ENCODE assay signal across 8 cellular contexts in the genomic region with DNA sequence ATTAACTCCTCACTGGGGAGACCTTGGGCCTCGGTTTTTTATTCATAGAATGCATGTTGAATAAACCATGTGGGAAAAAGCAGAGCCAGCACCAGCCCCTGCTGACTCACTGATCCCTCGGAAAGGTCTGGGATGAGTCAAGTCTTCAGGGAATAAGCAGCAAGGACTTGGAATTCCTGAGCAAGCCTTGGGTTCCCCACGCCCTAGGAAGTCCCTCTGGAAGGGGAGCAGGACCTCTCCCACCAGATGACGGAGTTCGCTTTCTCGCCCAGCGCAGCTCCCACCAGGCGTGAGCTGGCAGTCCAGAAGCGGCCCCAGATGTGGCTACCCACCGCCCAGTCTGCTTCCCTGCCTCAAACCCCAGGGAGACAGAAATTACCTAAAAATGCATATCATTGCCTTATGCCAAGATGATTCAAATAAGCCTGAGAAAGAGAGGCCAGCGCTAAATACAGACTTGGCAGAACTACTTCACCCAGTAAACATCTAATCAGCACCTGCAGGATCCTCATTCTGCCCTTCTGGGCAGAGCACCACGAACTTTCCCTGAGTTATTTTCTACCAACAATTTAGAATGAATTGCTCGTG. TPM values are rescaled to one million over a fixed set of nuclear protein-coding genes. Genes with fewer than 3 reads are reported as not detected.
DNase-seq lines count a peak whose midpoint lies in the region; ATAC-seq, FAIRE-seq and TF ChIP-seq lines count a peak whose summit lies in the region.

No MANE protein-coding gene starts in this region.

- DNase-seq in A549 (ENCODE audit: low read depth in 1 of 2, low spot score in 1 of 2): peak; percentile 88 to 94
- DNase-seq in LoVo (ENCODE audit: low spot score): peak; percentile 38
- peak; percentile 95 for DNase-seq in bronchial epithelial cell (ENCODE audit: low read depth)
- peak; percentile 100 for DNase-seq in mesenchymal stem cell
- DNase-seq in DMS153 treated with DMSO at 0.1 percent for 48 hours (lab: John Stamatoyannopoulos, UW; ENCODE audit: unreplicated experiment): no peak
- no peak for DNase-seq in left lobe of liver (ENCODE audit: low spot score)

- H3K4me1 ChIP-seq in A549 (peaks cover 31% of the 10 kb centered on the region), mesenchymal stem cell (ENCODE audit: control insufficient read depth, insufficient read depth, low read depth, low read length) (peaks cover 17% of the 10 kb centered on the region)

- no peak for TF ChIP-seq POLR2A in A549 (IDR thresholded peaks at IDR 0.05; ENCODE audit: low read length)

- H3K79me1 ChIP-seq in mesenchymal stem cell (replicated peaks; ENCODE audit: low read length, poor library complexity, severe bottlenecking): peaks cover 4% of the 10 kb centered on the region

- peak overlapping the region; percentile 19 for H4K91ac ChIP-seq in mesenchymal stem cell (ENCODE audit: low read length)

- peak overlapping the region; percentile 78 for H4K8ac ChIP-seq in mesenchymal stem cell (ENCODE audit: low read length)

- no peak overlapping the region for H3K14ac ChIP-seq in mesenchymal stem cell (ENCODE audit: low read length in 2 of 2)

- no peak overlapping the region for H3K23ac ChIP-seq in mesenchymal stem cell (ENCODE audit: low read length in 2 of 2)

- POLR2A ChIA-PET in A549 (lab: Yijun Ruan, JAX): interaction anchor here (0.5 to 1.9 kb wide), 4 partner anchors 10 to 200 kb away, joined by 3 to 11 read pairs (median 4); partner anchors contain the start of gene ANKRD28

- WGBS in A549 (ENCODE audit: missing lambda C conversion rate): 3% methylated on average over 12 of the region's 13 CpGs
- WGBS in mesenchymal stem cell: under 1% methylated on average over 12 of the region's 13 CpGs

- H3K27ac ChIP-seq in A549: peak overlapping the region; percentile 82 to 88
- peak overlapping the region; percentile 95 for H3K27ac ChIP-seq in mesenchymal stem cell (ENCODE audit: low read length, poor library complexity, severe bottlenecking)

- H3K18ac ChIP-seq in mesenchymal stem cell (ENCODE audit: low read depth in 1 of 2, low read length in 2 of 2): peak overlapping the region; percentile 54 to 92

- H3K27me3 ChIP-seq in bronchial epithelial cell (ENCODE audit: control insufficient read depth, insufficient read depth, low read length) (no peaks in the 10 kb centered on the region), mesenchymal stem cell (ENCODE audit: control insufficient read depth in 1 of 2, insufficient read depth in 1 of 2, low read length in 2 of 2) (no peaks in the 10 kb centered on the region)

- FAIRE-seq in A549 (lab: Jason Lieb, UNC): peak; percentile 7
- no peak for FAIRE-seq in bronchial epithelial cell (lab: Jason Lieb, UNC)

- CTCF ChIA-PET in A549 (lab: Yijun Ruan, JAX): interaction anchor here (1.6 to 5.3 kb wide), 4 partner anchors 9 to 166 kb away, joined by 4 to 27 read pairs (median 16); no protein-coding TSS in a partner anchor

- TF ChIP-seq EP300 in A549 (IDR thresholded peaks at IDR 0.05): peak in 1 of 2 experiments; percentile 69; a peak in 3 of 5 replicates

- H2BK12ac ChIP-seq in mesenchymal stem cell (ENCODE audit: low read length in 2 of 2): peak overlapping the region; percentile 51 to 59

- H3K36me3 ChIP-seq in bronchial epithelial cell (ENCODE audit: control insufficient read depth, insufficient read depth, low read length) (no peaks in the 10 kb centered on the region), mesenchymal stem cell (ENCODE audit: control insufficient read depth in 1 of 2, insufficient read depth in 2 of 2, low read depth in 1 of 2, low read length in 2 of 2) (peaks cover 0 to 8% of the 10 kb centered on the region in 2 experiments)

- no peaks in the 10 kb centered on the region for H3K9me3 ChIP-seq in A549
- no peaks in the 10 kb centered on the region for H3K9me3 ChIP-seq in mesenchymal stem cell (ENCODE audit: control insufficient read depth, low read length)

- peak overlapping the region; percentile 93 for H2BK5ac ChIP-seq in mesenchymal stem cell (ENCODE audit: low read depth, low read length, poor library complexity, severe bottlenecking)

- peak overlapping the region; percentile 47 for H2AK5ac ChIP-seq in mesenchymal stem cell (ENCODE audit: low read length, severe bottlenecking)

- H2BK120ac ChIP-seq in mesenchymal stem cell (ENCODE audit: low read depth, low read length): peak overlapping the region; percentile 24

- H3K4me3 ChIP-seq in A549 (no peak overlapping the region; the same call in 2 of the 3 replicates), bronchial epithelial cell (ENCODE audit: low read depth, low read length) (no peak overlapping the region), mesenchymal stem cell (ENCODE audit: insufficient read depth in 1 of 2, low read depth in 1 of 2, low read length in 2 of 2) (no peak overlapping the region)

- H2BK15ac ChIP-seq in mesenchymal stem cell (ENCODE audit: low read depth, poor library complexity, severe bottlenecking): no peak overlapping the region

- TF ChIP-seq RAD21 in A549 (conservative IDR thresholded peaks at IDR 0.05 in 1 of 2, IDR thresholded peaks at IDR 0.05 in 1 of 2): peak; percentile 18 to 25; a peak in 2 of 5 replicates

- ATAC-seq in A549: peak; percentile 95
- peak; percentile 17 for ATAC-seq in GM21367 (IDR thresholded peaks at IDR 0.05; ENCODE audit: unreplicated experiment)
- ATAC-seq in left lobe of liver: no peak
- ATAC-seq in HG03442 (IDR thresholded peaks at IDR 0.05; ENCODE audit: unreplicated experiment): no peak

- peak overlapping the region; percentile 81 for H3K9ac ChIP-seq in mesenchymal stem cell (ENCODE audit: low read length)

- no peak overlapping the region for H2AFZ ChIP-seq in mesenchymal stem cell (ENCODE audit: low read depth, low read length)

- H3K4me2 ChIP-seq in A549 (peak overlapping the region; percentile 74), mesenchymal stem cell (ENCODE audit: low read length, poor library complexity, severe bottlenecking) (peak overlapping the region; percentile 41)

- TF ChIP-seq CTCF in A549 (IDR thresholded peaks at IDR 0.05): no peak
- TF ChIP-seq CTCF in bronchial epithelial cell (IDR thresholded peaks at IDR 0.05; ENCODE audit: insufficient read depth, low read length, severe bottlenecking): no peak

- H3K4ac ChIP-seq in mesenchymal stem cell (ENCODE audit: low read depth in 1 of 2, low read length in 2 of 2): peak overlapping the region in 1 of 2 experiments; percentile 74

TF ChIP-seq in A549, 52 proteins besides CTCF, POLR2A, EP300 and RAD21 (continues in another document):
- TF ChIP-seq CHD4 (IDR thresholded peaks at IDR 0.05; ENCODE audit: borderline replicate concordance) (no peak), MAFK (IDR thresholded peaks at IDR 0.05; ENCODE audit: partially characterized antibody) (peak; percentile 90), E2F6 (IDR thresholded peaks at IDR 0.05; ENCODE audit: borderline replicate concordance, low read depth) (peak; percentile 51; the same call in 1 of the 2 replicates), CEBPB (IDR thresholded peaks at IDR 0.05) (peak in 1 of 2 experiments; percentile 63; a peak in 2 of 4 replicates), RCOR1 (IDR thresholded peaks at IDR 0.05; ENCODE audit: low read depth, low read length) (no peak), FOXS1 (CRISPR knock-in tag; IDR thresholded peaks at IDR 0.05) (no peak)
- TF ChIP-seq, protein P1, sequence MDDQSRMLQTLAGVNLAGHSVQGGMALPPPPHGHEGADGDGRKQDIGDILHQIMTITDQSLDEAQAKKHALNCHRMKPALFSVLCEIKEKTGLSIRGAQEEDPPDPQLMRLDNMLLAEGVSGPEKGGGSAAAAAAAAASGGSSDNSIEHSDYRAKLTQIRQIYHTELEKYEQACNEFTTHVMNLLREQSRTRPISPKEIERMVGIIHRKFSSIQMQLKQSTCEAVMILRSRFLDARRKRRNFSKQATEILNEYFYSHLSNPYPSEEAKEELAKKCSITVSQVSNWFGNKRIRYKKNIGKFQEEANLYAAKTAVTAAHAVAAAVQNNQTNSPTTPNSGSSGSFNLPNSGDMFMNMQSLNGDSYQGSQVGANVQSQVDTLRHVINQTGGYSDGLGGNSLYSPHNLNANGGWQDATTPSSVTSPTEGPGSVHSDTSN (IDR thresholded peaks at IDR 0.05): peak; percentile 71; the same call in 1 of the 2 replicates
- TF ChIP-seq, protein P2, sequence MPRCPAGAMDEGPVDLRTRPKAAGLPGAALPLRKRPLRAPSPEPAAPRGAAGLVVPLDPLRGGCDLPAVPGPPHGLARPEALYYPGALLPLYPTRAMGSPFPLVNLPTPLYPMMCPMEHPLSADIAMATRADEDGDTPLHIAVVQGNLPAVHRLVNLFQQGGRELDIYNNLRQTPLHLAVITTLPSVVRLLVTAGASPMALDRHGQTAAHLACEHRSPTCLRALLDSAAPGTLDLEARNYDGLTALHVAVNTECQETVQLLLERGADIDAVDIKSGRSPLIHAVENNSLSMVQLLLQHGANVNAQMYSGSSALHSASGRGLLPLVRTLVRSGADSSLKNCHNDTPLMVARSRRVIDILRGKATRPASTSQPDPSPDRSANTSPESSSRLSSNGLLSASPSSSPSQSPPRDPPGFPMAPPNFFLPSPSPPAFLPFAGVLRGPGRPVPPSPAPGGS (IDR thresholded peaks at IDR 0.05): 0 out of 3 replicates have a peak, but pooled peaks have one; percentile 42

RNA-seq across cellular contexts. Expression of gene BTD, which starts 45.5 kb away (rescaled TPM):
- polyA plus RNA-seq in A549 (2011; rRNA removed) (17.8 and 23.7 TPM in 2 replicates), A549 (2017; fragmentation: RNase III; extraction: RNeasy Plus Mini Kit Qiagen cat#74134 plus additional on column Dnase treatment) (13.4 to 17.6 TPM (median 16.5 TPM) in 3 replicates)
- 12.0 and 12.6 TPM in 2 replicates for polyA plus RNA-seq in A549 (2012; cell fraction: cytosol; rRNA removed)
- polyA plus RNA-seq in A549 (2012; cell fraction: nucleus; rRNA removed): 16.0 and 19.0 TPM in 2 replicates
- 26.1 and 30.0 TPM in 2 replicates for polyA minus RNA-seq in A549 (2011; rRNA and poly(A)+ RNA removed)
- total RNA-seq in bronchial epithelial cell (9.3 and 9.7 TPM in 2 replicates), left lobe of liver (57.4 TPM)
- polyA plus RNA-seq in mesenchymal stem cell (2013, experiment 1 of 2): 16.3 TPM
- polyA plus RNA-seq in mesenchymal stem cell (2013, experiment 2 of 2): 15.8 TPM

RNA-seq across cellular contexts. Expression of gene HACL1, which starts 45.6 kb away (rescaled TPM):
- polyA plus RNA-seq in A549 (2011; rRNA removed): 51.0 and 69.0 TPM in 2 replicates
- 28.4 and 29.5 TPM in 2 replicates for polyA plus RNA-seq in A549 (2012; cell fraction: cytosol; rRNA removed)
- polyA plus RNA-seq in A549 (2012; cell fraction: nucleus; rRNA removed): 23.1 and 32.1 TPM in 2 replicates
- 24.3 to 26.5 TPM (median 26.3 TPM) in 3 replicates for polyA plus RNA-seq in A549 (2017; fragmentation: RNase III; extraction: RNeasy Plus Mini Kit Qiagen cat#74134 plus additional on column Dnase treatment)
- polyA minus RNA-seq in A549 (2011; rRNA and poly(A)+ RNA removed): 45.8 and 68.3 TPM in 2 replicates
- total RNA-seq in bronchial epithelial cell: 15.7 and 25.0 TPM in 2 replicates
- 9.2 TPM for polyA plus RNA-seq in mesenchymal stem cell (2013, experiment 1 of 2)
- polyA plus RNA-seq in mesenchymal stem cell (2013, experiment 2 of 2): 9.0 TPM
- 45.2 TPM for total RNA-seq in left lobe of liver

Comparison
In these comparisons a context has a peak if more than half of its experiments do, and no peak if none do; other contexts are left out.
1. ATAC-seq: peak in A549 (2 of 2) and GM21367 (single experiment); none in left lobe of liver (single experiment) and HG03442 (single experiment).
2. DNase-seq: peak in A549 (2 of 2), LoVo (single experiment), bronchial epithelial cell (single experiment) and mesenchymal stem cell (single experiment); none in DMS153 treated with DMSO at 0.1 percent for 48 hours (single experiment) and left lobe of liver (single experiment).